In genomic region chr10:34203966-34204630, GRCh38 we compare ENCODE assay signal across 34 cellular contexts.
"Had no signal": no experiment of that assay in that cellular context is flagged by ENCODE, and none has a peak within 500 bp of the region (broad histone marks: within the 10 kb centered on the region; RNA-seq: fewer than 3 reads in every experiment).

No MANE protein-coding gene starts in this region.

- H3K4me3 Mint-ChIP-seq: activated B cell treated with CpG ODN at 0.5 μM for 24 hours; activated CD8-positive, alpha-beta T cell treated with anti-CD3 and anti-CD28 coated beads for 36 hours; activated naive CD4-positive, alpha-beta T cell treated with anti-CD3 and anti-CD28 coated beads for 36 hours; activated naive CD4-positive, alpha-beta T cell treated with anti-CD3 and anti-CD28 coated beads, Interleukin-2, amount 50 U/mL, for 24 hours; activated naive CD8-positive, alpha-beta T cell treated with anti-CD3 and anti-CD28 coated beads for 36 hours; activated naive CD8-positive, alpha-beta T cell treated with anti-CD3 and anti-CD28 coated beads, Interleukin-2, amount 50 U/mL, for 24 hours; activated T-cell treated with anti-CD3 and anti-CD28 coated beads, Interleukin-2, amount 50 U/mL, for 4 hours; activated T-helper 17 cell treated with anti-CD3 and anti-CD28 coated beads, Interleukin-2, amount 50 U/mL, for 72 hours; effector memory CD8-positive, alpha-beta T cell; T-helper 17 cell; T-helper 2 cell treated with Interferon-gamma antibody and Interleukin-4, amounts not matched to agents 5 μg/mL and 100 μg/mL, for 36 hours had no signal

- H3K27me3 ChIP-seq: adrenal gland, body of pancreas, esophagus muscularis mucosa, gastroesophageal sphincter, heart right ventricle had no signal

- H3K4me1 ChIP-seq: body of pancreas, esophagus muscularis mucosa, gastroesophageal sphincter had no signal

- H3K27ac Mint-ChIP-seq: activated B cell treated with CpG ODN at 0.5 μM for 24 hours; activated CD8-positive, alpha-beta T cell treated with anti-CD3 and anti-CD28 coated beads for 36 hours; activated naive CD4-positive, alpha-beta T cell treated with anti-CD3 and anti-CD28 coated beads for 36 hours; activated naive CD4-positive, alpha-beta T cell treated with anti-CD3 and anti-CD28 coated beads, Interleukin-2, amount 50 U/mL, for 24 hours; activated naive CD8-positive, alpha-beta T cell treated with anti-CD3 and anti-CD28 coated beads for 36 hours; activated naive CD8-positive, alpha-beta T cell treated with anti-CD3 and anti-CD28 coated beads, Interleukin-2, amount 50 U/mL, for 24 hours; activated T-helper 17 cell treated with anti-CD3 and anti-CD28 coated beads, Interleukin-2, amount 50 U/mL, for 72 hours; effector memory CD8-positive, alpha-beta T cell; T-helper 17 cell; T-helper 2 cell treated with Interferon-gamma antibody and Interleukin-4, amounts not matched to agents 5 μg/mL and 100 μg/mL, for 36 hours had no signal

- H3K36me3 ChIP-seq: adrenal gland, heart right ventricle, WERI-Rb-1 had no signal

- DNase-seq: activated B cell treated with CpG ODN at 0.5 μM for 24 hours; activated CD4-positive, alpha-beta T cell treated with anti-CD3 and anti-CD28 coated beads for 48 hours; activated CD4-positive, alpha-beta T cell treated with anti-CD3 and anti-CD28 coated beads, Interleukin-2, amount 50 U/mL, for 1 hour; activated CD4-positive, alpha-beta T cell treated with anti-CD3 and anti-CD28 coated beads, Interleukin-2, amount 50 U/mL, for 48 hours; activated CD8-positive, alpha-beta memory T cell treated with anti-CD3 and anti-CD28 coated beads for 24 hours; activated CD8-positive, alpha-beta T cell treated with anti-CD3 and anti-CD28 coated beads for 36 hours; activated effector memory CD4-positive, alpha-beta T cell treated with Interleukin-2 at 50 U/mL for 16 hours; activated gamma-delta T cell treated with Interleukin-2 at 50 U/mL for 16 hours; activated naive CD4-positive, alpha-beta T cell treated with anti-CD3 and anti-CD28 coated beads for 36 hours; activated naive CD8-positive, alpha-beta T cell treated with anti-CD3 and anti-CD28 coated beads for 36 hours; activated naive CD8-positive, alpha-beta T cell treated with anti-CD3 and anti-CD28 coated beads, Interleukin-2, amount 50 U/mL, for 24 hours; activated T-cell treated with anti-CD3 and anti-CD28 coated beads, Interleukin-2, amount 50 U/mL, for 4 hours; adrenal gland; amygdala; aorta; body of pancreas; cortex of kidney; dermis blood vessel endothelial cell; effector CD4-positive, alpha-beta T cell; effector memory CD8-positive, alpha-beta T cell; erythroblast; foreskin melanocyte; heart right ventricle; T-helper 1 cell; T-helper 17 cell; T1000; WERI-Rb-1 had no signal

- H3K27ac ChIP-seq: adrenal gland, body of pancreas, esophagus muscularis mucosa, gastroesophageal sphincter, heart right ventricle, WERI-Rb-1 had no signal

- FAIRE-seq: colon had no signal

- H3K9me3 ChIP-seq: adrenal gland, body of pancreas, esophagus muscularis mucosa, gastroesophageal sphincter, heart right ventricle had no signal

- H3K36me3 Mint-ChIP-seq: activated naive CD4-positive, alpha-beta T cell treated with anti-CD3 and anti-CD28 coated beads, Interleukin-2, amount 50 U/mL, for 24 hours; activated naive CD8-positive, alpha-beta T cell treated with anti-CD3 and anti-CD28 coated beads for 36 hours had no signal

- H3K9me3 Mint-ChIP-seq: activated B cell treated with CpG ODN at 0.5 μM for 24 hours; activated CD8-positive, alpha-beta T cell treated with anti-CD3 and anti-CD28 coated beads for 36 hours; activated naive CD4-positive, alpha-beta T cell treated with anti-CD3 and anti-CD28 coated beads for 36 hours; activated naive CD4-positive, alpha-beta T cell treated with anti-CD3 and anti-CD28 coated beads, Interleukin-2, amount 50 U/mL, for 24 hours; activated naive CD8-positive, alpha-beta T cell treated with anti-CD3 and anti-CD28 coated beads for 36 hours; activated naive CD8-positive, alpha-beta T cell treated with anti-CD3 and anti-CD28 coated beads, Interleukin-2, amount 50 U/mL, for 24 hours; activated T-cell treated with anti-CD3 and anti-CD28 coated beads, Interleukin-2, amount 50 U/mL, for 4 hours; activated T-helper 17 cell treated with anti-CD3 and anti-CD28 coated beads, Interleukin-2, amount 50 U/mL, for 72 hours; T-helper 2 cell treated with Interferon-gamma antibody and Interleukin-4, amounts not matched to agents 5 μg/mL and 100 μg/mL, for 36 hours had no signal

- H3K4me1 Mint-ChIP-seq: activated B cell treated with CpG ODN at 0.5 μM for 24 hours; activated T-helper 17 cell treated with anti-CD3 and anti-CD28 coated beads, Interleukin-2, amount 50 U/mL, for 72 hours; T-helper 17 cell had no signal

- ATAC-seq: activated CD4-positive, CD25-positive, alpha-beta regulatory T cell treated with anti-CD3 and anti-CD28 coated beads, Interleukin-2, amount 50 U/mL, for 24 hours; activated CD8-positive, alpha-beta T cell treated with anti-CD3 and anti-CD28 coated beads for 36 hours; activated naive CD8-positive, alpha-beta T cell treated with anti-CD3 and anti-CD28 coated beads, Interleukin-2, amount 50 U/mL, for 24 hours; activated T-cell treated with anti-CD3 and anti-CD28 coated beads, Interleukin-2, amount 50 U/mL, for 4 hours; activated T-helper 17 cell treated with anti-CD3 and anti-CD28 coated beads, Interleukin-2, amount 50 U/mL, for 72 hours; body of pancreas; effector memory CD8-positive, alpha-beta T cell; gastroesophageal sphincter; heart right ventricle; T-helper 17 cell had no signal

- H3K4me3 ChIP-seq: adrenal gland, body of pancreas, esophagus muscularis mucosa, gastroesophageal sphincter, heart right ventricle had no signal

- H3K27me3 Mint-ChIP-seq: activated B cell treated with CpG ODN at 0.5 μM for 24 hours; activated CD8-positive, alpha-beta T cell treated with anti-CD3 and anti-CD28 coated beads for 36 hours; activated naive CD8-positive, alpha-beta T cell treated with anti-CD3 and anti-CD28 coated beads for 36 hours had no signal
